ENCODE assay signal across 17 cellular contexts in the genomic region with DNA sequence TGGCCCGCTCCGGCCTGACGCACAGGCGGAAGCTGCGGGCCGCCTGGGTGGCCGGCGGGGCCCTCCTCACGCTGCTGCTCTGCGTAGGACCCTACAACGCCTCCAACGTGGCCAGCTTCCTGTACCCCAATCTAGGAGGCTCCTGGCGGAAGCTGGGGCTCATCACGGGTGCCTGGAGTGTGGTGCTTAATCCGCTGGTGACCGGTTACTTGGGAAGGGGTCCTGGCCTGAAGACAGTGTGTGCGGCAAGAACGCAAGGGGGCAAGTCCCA. TPM values are rescaled to one million over a fixed set of nuclear protein-coding genes. Genes with fewer than 3 reads are reported as not detected.
"Had no signal": no experiment of that assay in that cellular context is flagged by ENCODE, and none has a peak within 500 bp of the region (broad histone marks: within the 10 kb centered on the region; RNA-seq: fewer than 3 reads in every experiment).

No MANE protein-coding gene starts in this region.

- H3K9ac ChIP-seq: parathyroid adenoma had no signal

- H3K27ac Mint-ChIP-seq: activated naive CD4-positive, alpha-beta T cell treated with anti-CD3 and anti-CD28 coated beads, Interleukin-2, amount 10 ng/mL, durations not matched to agents 7 days and 5 days; activated naive CD8-positive, alpha-beta T cell treated with anti-CD3 and anti-CD28 coated beads, Interleukin-2, amount 50 U/mL, for 24 hours; memory B cell; T-helper 17 cell had no signal

- H3K4me1 ChIP-seq: right lobe of liver had no signal

- H3K36me3 Mint-ChIP-seq: activated naive CD4-positive, alpha-beta T cell treated with anti-CD3 and anti-CD28 coated beads, Interleukin-2, amount 10 ng/mL, durations not matched to agents 7 days and 5 days; brain; memory B cell; naive thymus-derived CD4-positive, alpha-beta T cell had no signal

- H3K9me3 Mint-ChIP-seq: activated naive CD4-positive, alpha-beta T cell treated with anti-CD3 and anti-CD28 coated beads, Interleukin-2, amount 10 ng/mL, durations not matched to agents 7 days and 5 days; activated naive CD8-positive, alpha-beta T cell treated with anti-CD3 and anti-CD28 coated beads, Interleukin-2, amount 50 U/mL, for 24 hours; activated T-cell treated with anti-CD3 and anti-CD28 coated beads, Interleukin-2, amount 50 U/mL, for 4 hours; brain; memory B cell; naive thymus-derived CD4-positive, alpha-beta T cell; stimulated activated effector memory CD8-positive, alpha-beta T cell treated with anti-CD3 and anti-CD28 coated beads, Interleukin-12 subunit alpha, Interleukin-12 subunit beta, amount 100 ng/mL, for 72 hours had no signal

- H3K9me3 ChIP-seq: left ventricle myocardium inferior, neutrophil, right lobe of liver had no signal

- H3K79me2 ChIP-seq: parathyroid adenoma had no signal

- H3K36me3 ChIP-seq: left ventricle myocardium inferior, neutrophil, right lobe of liver had no signal

- H3K4me3 Mint-ChIP-seq: activated naive CD4-positive, alpha-beta T cell treated with anti-CD3 and anti-CD28 coated beads, Interleukin-2, amount 10 ng/mL, durations not matched to agents 7 days and 5 days; activated naive CD8-positive, alpha-beta T cell treated with anti-CD3 and anti-CD28 coated beads, Interleukin-2, amount 50 U/mL, for 24 hours; activated T-cell treated with anti-CD3 and anti-CD28 coated beads, Interleukin-2, amount 50 U/mL, for 4 hours; memory B cell; stimulated activated effector memory CD8-positive, alpha-beta T cell treated with anti-CD3 and anti-CD28 coated beads, Interleukin-12 subunit alpha, Interleukin-12 subunit beta, amount 100 ng/mL, for 72 hours; T-helper 17 cell had no signal

- H3K27ac ChIP-seq: left ventricle myocardium inferior, neutrophil, parathyroid adenoma, right lobe of liver, VCaP had no signal

- H3K4me3 ChIP-seq: left ventricle myocardium inferior, right lobe of liver, smooth muscle cell had no signal

- H3K4me2 ChIP-seq: smooth muscle cell had no signal

- H3K27me3 ChIP-seq: neutrophil, right lobe of liver had no signal

RNA-seq across cellular contexts. Expression of gene FFAR1, which starts 4.4 kb away (rescaled TPM):
- total RNA-seq: activated T-cell treated with anti-CD3 and anti-CD28 coated beads, Interleukin-2, amount 50 U/mL, for 4 hours; left ventricle myocardium inferior; mucosa of gallbladder; right lobe of liver; smooth muscle cell; urinary bladder had no signal
- polyA plus RNA-seq: keratinocyte; naive thymus-derived CD4-positive, alpha-beta T cell; smooth muscle cell; urinary bladder had no signal

RNA-seq across cellular contexts. Expression of gene FFAR3, which starts 6.1 kb away (rescaled TPM):
- total RNA-seq: left ventricle myocardium inferior, smooth muscle cell had no signal
- polyA plus RNA-seq: keratinocyte; naive thymus-derived CD4-positive, alpha-beta T cell; smooth muscle cell had no signal

RNA-seq across cellular contexts. Expression of gene GPR42, which starts 18.8 kb away (rescaled TPM):
- total RNA-seq: left ventricle myocardium inferior, mucosa of gallbladder, right lobe of liver, smooth muscle cell, urinary bladder had no signal
- polyA plus RNA-seq: keratinocyte; naive thymus-derived CD4-positive, alpha-beta T cell; smooth muscle cell had no signal

RNA-seq across cellular contexts. Expression of gene CD22, which starts 23.1 kb away (rescaled TPM):
- total RNA-seq: left ventricle myocardium inferior, smooth muscle cell had no signal
- polyA plus RNA-seq: smooth muscle cell had no signal
